16 cellular contexts compared by ENCODE assay signal in genomic region chr20:6053064-6053775, GRCh38. TPM values are rescaled to one million over a fixed set of nuclear protein-coding genes. Genes with fewer than 3 reads are reported as not detected.
DNase-seq lines count a peak whose midpoint lies in the region; FAIRE-seq and TF ChIP-seq lines count a peak whose summit lies in the region.
"Had no signal": no experiment of that assay in that cellular context is flagged by ENCODE, and none has a peak within 500 bp of the region (broad histone marks: within the 10 kb centered on the region; RNA-seq: fewer than 3 reads in every experiment).

No MANE protein-coding gene starts in this region.

- peaks cover 20 to 22% of the 10 kb centered on the region in 2 donors for H3K27me3 Mint-ChIP-seq in CD4-positive, alpha-beta memory T cell
- H3K27me3 Mint-ChIP-seq in astrocyte (ENCODE audit: low read depth, unreplicated experiment), result peaks cover 24% of the 10 kb centered on the region

- no peaks in the 10 kb centered on the region for H4K20me1 ChIP-seq in astrocyte (ENCODE audit: insufficient read depth, low read length)
- H4K20me1 ChIP-seq: BLaER1 had no signal

- peak overlapping the region; percentile 82 for H3K4me2 ChIP-seq in astrocyte (ENCODE audit: low read length)
- H3K4me2 ChIP-seq: BLaER1 had no signal

- H2AFZ ChIP-seq in astrocyte (ENCODE audit: low read depth, low read length), result peak overlapping the region; percentile 89

- no peak overlapping the region for H3K27ac ChIP-seq in CD4-positive, alpha-beta memory T cell (ENCODE audit: low read depth, low read length)
- H3K27ac ChIP-seq in astrocyte (ENCODE audit: low read depth, low read length) (no peak overlapping the region), mesodermal cell (ENCODE audit: low read depth, low read length, severe bottlenecking) (peak overlapping the region; percentile 96)
- H3K27ac ChIP-seq: BLaER1, sigmoid colon had no signal

- H3K36me3 Mint-ChIP-seq in CD4-positive, alpha-beta memory T cell, result no peaks in the 10 kb centered on the region
- peaks cover 4% of the 10 kb centered on the region for H3K36me3 Mint-ChIP-seq in astrocyte (ENCODE audit: low read depth, unreplicated experiment)
- H3K36me3 Mint-ChIP-seq: IgD-negative memory B cell had no signal

- H3K4me1 ChIP-seq in CD4-positive, alpha-beta memory T cell (ENCODE audit: insufficient read depth, low read length), result no peaks in the 10 kb centered on the region
- H3K4me1 ChIP-seq in astrocyte (ENCODE audit: insufficient read depth, low read length), result peaks cover 29% of the 10 kb centered on the region
- peaks cover 33% of the 10 kb centered on the region for H3K4me1 ChIP-seq in mesodermal cell (ENCODE audit: control insufficient read depth, insufficient read depth, low read length, poor library complexity, severe bottlenecking)

- H3K4me3 ChIP-seq in CD4-positive, alpha-beta memory T cell (ENCODE audit: low read length in 2 of 2), result no peak overlapping the region
- H3K4me3 ChIP-seq in astrocyte (ENCODE audit: insufficient read depth, low read depth, low read length), result no peak overlapping the region
- peak overlapping the region; percentile 46 for H3K4me3 ChIP-seq in mesodermal cell (ENCODE audit: extremely low read depth, insufficient read depth, low read length, poor library complexity, severe bottlenecking)
- H3K4me3 ChIP-seq: BLaER1 had no signal

- intact Hi-C loops in CD4-positive, alpha-beta memory T cell (cut with micrococcal nuclease), result no loop called here

- no peaks in the 10 kb centered on the region for H3K36me3 ChIP-seq in CD4-positive, alpha-beta memory T cell (ENCODE audit: insufficient read depth, low read length)
- no peaks in the 10 kb centered on the region for H3K36me3 ChIP-seq in astrocyte (ENCODE audit: insufficient read depth, low read length)
- peaks cover 25% of the 10 kb centered on the region for H3K36me3 ChIP-seq in mesodermal cell (ENCODE audit: control insufficient read depth, insufficient read depth, low read length)
- H3K36me3 ChIP-seq: BLaER1, sigmoid colon had no signal

- WGBS in mesodermal cell (ENCODE audit: insufficient coverage in 2 of 2), 2 experiments, result 76 to 80% methylated on average over 6 to 7 of the region's 8 CpGs

- POLR2A ChIA-PET in CD4-positive, alpha-beta memory T cell (lab: Charles Lee; ENCODE audit: partially characterized antibody), result no interaction called here

- no peaks in the 10 kb centered on the region for H3K9me3 Mint-ChIP-seq in CD4-positive, alpha-beta memory T cell
- H3K9me3 Mint-ChIP-seq in astrocyte (ENCODE audit: unreplicated experiment), result peaks cover 4% of the 10 kb centered on the region
- H3K9me3 Mint-ChIP-seq: IgD-negative memory B cell; stimulated activated naive CD8-positive, alpha-beta T cell treated with anti-CD3 and anti-CD28 coated beads, Interleukin-15, Interleukin-2, amounts not matched to agents 100 ng/mL and 50 ng/mL, for 24 hours had no signal

- no peak overlapping the region for H3K9ac ChIP-seq in astrocyte (ENCODE audit: low read length)
- H3K9ac ChIP-seq: BLaER1 had no signal

- CTCF ChIA-PET in CD4-positive, alpha-beta memory T cell (lab: Charles Lee; ENCODE audit: partially characterized antibody), result no interaction called here

- TF ChIP-seq POLR2A in H54 (IDR thresholded peaks at IDR 0.05; ENCODE audit: low read depth, low read length), result no peak

- H3K27ac Mint-ChIP-seq in CD4-positive, alpha-beta memory T cell, result no peak overlapping the region
- H3K27ac Mint-ChIP-seq in astrocyte (ENCODE audit: unreplicated experiment), result no peak overlapping the region
- H3K27ac Mint-ChIP-seq: IgD-negative memory B cell; stimulated activated naive CD8-positive, alpha-beta T cell treated with anti-CD3 and anti-CD28 coated beads, Interleukin-15, Interleukin-2, amounts not matched to agents 100 ng/mL and 50 ng/mL, for 24 hours had no signal

- no peak for DNase-seq in CD4-positive, alpha-beta memory T cell
- DNase-seq in H54 (ENCODE audit: insufficient read length, low spot score), result peak; percentile 26
- no peak for DNase-seq in astrocyte (ENCODE audit: low read depth)
- DNase-seq in GM19240 (ENCODE audit: insufficient read length, low spot score), result no peak
- no peak for DNase-seq in UCSD-AML1 (lab: John Stamatoyannopoulos, UW; ENCODE audit: unreplicated experiment)
- DNase-seq in DMS153 (lab: John Stamatoyannopoulos, UW), result no peak
- no peak for DNase-seq in HUDEP-2 (lab: John Stamatoyannopoulos, UW; ENCODE audit: unreplicated experiment in 76 of 76)
- DNase-seq: activated naive CD4-positive, alpha-beta T cell treated with anti-CD3 and anti-CD28 coated beads, Interleukin-2, amount 50 U/mL, for 16 hours; sigmoid colon had no signal

- no peak for TF ChIP-seq CTCF in astrocyte (IDR thresholded peaks at IDR 0.05; ENCODE audit: insufficient read depth, low read depth, low read length)

- H3K79me2 ChIP-seq in astrocyte (ENCODE audit: insufficient read depth, low read length), result no peaks in the 10 kb centered on the region

- H3K27me3 ChIP-seq in CD4-positive, alpha-beta memory T cell (ENCODE audit: insufficient read depth, low read length), result no peaks in the 10 kb centered on the region
- peaks cover 6% of the 10 kb centered on the region for H3K27me3 ChIP-seq in astrocyte (ENCODE audit: insufficient read depth, low read length)

- peak overlapping the region in 5 of 8 donors; percentile 3 to 69 (median 49) for H3K4me3 Mint-ChIP-seq in CD4-positive, alpha-beta memory T cell
- peak overlapping the region; percentile 20 for H3K4me3 Mint-ChIP-seq in astrocyte (ENCODE audit: unreplicated experiment)
- H3K4me3 Mint-ChIP-seq: IgD-negative memory B cell; stimulated activated naive CD8-positive, alpha-beta T cell treated with anti-CD3 and anti-CD28 coated beads, Interleukin-15, Interleukin-2, amounts not matched to agents 100 ng/mL and 50 ng/mL, for 24 hours had no signal

- H3K4me1 Mint-ChIP-seq in CD4-positive, alpha-beta memory T cell, result peaks cover 3 to 9% (median 5%) of the 10 kb centered on the region in 4 donors
- peaks cover 10% of the 10 kb centered on the region for H3K4me1 Mint-ChIP-seq in astrocyte (ENCODE audit: low read depth, unreplicated experiment)

- FAIRE-seq in H54 (lab: Jason Lieb, UNC) (no peak), astrocyte (lab: Jason Lieb, UNC) (no peak)
- FAIRE-seq: G401.6 had no signal

- no peaks in the 10 kb centered on the region for H3K9me3 ChIP-seq in CD4-positive, alpha-beta memory T cell (ENCODE audit: control insufficient read depth in 1 of 2, low read length in 2 of 2)
- H3K9me3 ChIP-seq in astrocyte (ENCODE audit: insufficient read depth, low read depth, low read length), result no peaks in the 10 kb centered on the region
- H3K9me3 ChIP-seq in mesodermal cell (ENCODE audit: control insufficient read depth, low read length), result no peaks in the 10 kb centered on the region
- H3K9me3 ChIP-seq: sigmoid colon had no signal

RNA-seq across cellular contexts. Expression of gene LRRN4, which starts 0.6 kb away (rescaled TPM):
- not detected for total RNA-seq in CD4-positive, alpha-beta memory T cell
- not detected for polyA plus RNA-seq in CD4-positive, alpha-beta memory T cell
- total RNA-seq in astrocyte, result 1.0 and 1.1 TPM in 2 replicates
- 34.4 TPM for polyA plus RNA-seq in mesodermal cell (2013, experiment 1 of 2)
- 33.8 TPM for polyA plus RNA-seq in mesodermal cell (2013, experiment 2 of 2)
- total RNA-seq: T-helper 2 cell treated with Interferon-gamma antibody and Interleukin-4, amounts not matched to agents 100 ng/mL and 5 ng/mL, for 36 hours had no signal
- polyA plus RNA-seq: fibroblast of lung, IgD-negative memory B cell had no signal

RNA-seq across cellular contexts. Expression of gene CRLS1, which starts 47.3 kb away (rescaled TPM):
- total RNA-seq in CD4-positive, alpha-beta memory T cell, result 10 to 100 TPM; 22.5 to 22.6 TPM
- 10 to 100 TPM; 43.1 to 45.0 TPM for polyA plus RNA-seq in CD4-positive, alpha-beta memory T cell
- 35.6 and 36.4 TPM in 2 replicates for total RNA-seq in astrocyte
- polyA plus RNA-seq in mesodermal cell (2013, experiment 1 of 2), result 70.2 TPM
- polyA plus RNA-seq in mesodermal cell (2013, experiment 2 of 2), result 65.5 TPM
